13 cellular contexts compared by ENCODE assay signal in genomic region chr10:4247379-4247778, GRCh38.
DNase-seq lines count a peak whose midpoint lies in the region; ATAC-seq and TF ChIP-seq lines count a peak whose summit lies in the region.
"Had no signal": no experiment of that assay in that cellular context is flagged by ENCODE, and none has a peak within 500 bp of the region (broad histone marks: within the 10 kb centered on the region; RNA-seq: fewer than 3 reads in every experiment).

No MANE protein-coding gene starts in this region.

- intact Hi-C loops in lower leg skin (cut with DNase I; ENCODE audit: low total_unique reads), result no loop called here

- CTCF ChIA-PET in activated CD8-positive, alpha-beta memory T cell treated with anti-CD3 and anti-CD28 coated beads, Interleukin-2, amount 10 ng/mL, durations not matched to agents 7 days and 5 days (lab: Charles Lee), result no interaction called here

- TF ChIP-seq CTCF in fibroblast of mammary gland (conservative IDR thresholded peaks at IDR 0.05; ENCODE audit: control insufficient read depth, insufficient read depth, low read depth, low read length) (no peak), lower leg skin (IDR thresholded peaks at IDR 0.05) (no peak)

- H3K4me1 Mint-ChIP-seq in activated CD8-positive, alpha-beta memory T cell treated with anti-CD3 and anti-CD28 coated beads, Interleukin-2, amount 10 ng/mL, durations not matched to agents 7 days and 5 days, result peaks cover 39% of the 10 kb centered on the region
- peaks cover 24% of the 10 kb centered on the region for H3K4me1 Mint-ChIP-seq in stimulated activated memory B cell treated with anti-CD40 and anti-IgM and Interleukin-4, amounts not matched to agents 10 μg/mL and 1 μg/mL and 100 μg/mL, for 72 hours

- H3K4me3 ChIP-seq in fibroblast of mammary gland (ENCODE audit: control insufficient read depth, low read depth, low read length) (peak overlapping the region; percentile 37), lower leg skin (ENCODE audit: low read depth, poor library complexity, severe bottlenecking) (no peak overlapping the region)

- TF ChIP-seq POLR2A in lower leg skin (IDR thresholded peaks at IDR 0.05), result no peak

- WGBS in lower leg skin, 2 donors, result 87 to 93% methylated on average over 5 of the region's 5 CpGs

- no peak for DNase-seq in activated CD8-positive, alpha-beta memory T cell treated with anti-CD3 and anti-CD28 coated beads, Interleukin-2, amount 10 ng/mL, durations not matched to agents 7 days and 5 days
- no peak for DNase-seq in activated CD8-positive, alpha-beta memory T cell treated with anti-CD3 and anti-CD28 coated beads, Interleukin-2, amount 50 U/mL, for 48 hours
- DNase-seq in fibroblast of mammary gland (ENCODE audit: low read depth), result no peak
- DNase-seq in lower leg skin (ENCODE audit: low spot score in 2 of 2), result no peak
- DNase-seq in EL, result no peak
- DNase-seq: activated CD4-positive, alpha-beta T cell treated with anti-CD3 and anti-CD28 coated beads for 48 hours; effector CD8-positive, alpha-beta T cell; mesendoderm; NCI-H1105 treated with DMSO at 0.1 percent for 48 hours; stimulated activated naive CD4-positive, alpha-beta T cell treated with Interleukin-2 at 50 U/mL for 16 hours had no signal

- no peak overlapping the region for H3K4me3 Mint-ChIP-seq in activated CD8-positive, alpha-beta memory T cell treated with anti-CD3 and anti-CD28 coated beads, Interleukin-2, amount 10 ng/mL, durations not matched to agents 7 days and 5 days
- H3K4me3 Mint-ChIP-seq in stimulated activated memory B cell treated with anti-CD40 and anti-IgM and Interleukin-4, amounts not matched to agents 10 μg/mL and 1 μg/mL and 100 μg/mL, for 72 hours, result no peak overlapping the region

- peaks cover 9% of the 10 kb centered on the region for H3K36me3 Mint-ChIP-seq in activated CD8-positive, alpha-beta memory T cell treated with anti-CD3 and anti-CD28 coated beads, Interleukin-2, amount 10 ng/mL, durations not matched to agents 7 days and 5 days
- no peaks in the 10 kb centered on the region for H3K36me3 Mint-ChIP-seq in stimulated activated memory B cell treated with anti-CD40 and anti-IgM and Interleukin-4, amounts not matched to agents 10 μg/mL and 1 μg/mL and 100 μg/mL, for 72 hours

- H3K9me3 Mint-ChIP-seq in activated CD8-positive, alpha-beta memory T cell treated with anti-CD3 and anti-CD28 coated beads, Interleukin-2, amount 10 ng/mL, durations not matched to agents 7 days and 5 days (ENCODE audit: low read depth), result no peaks in the 10 kb centered on the region
- H3K9me3 Mint-ChIP-seq in stimulated activated memory B cell treated with anti-CD40 and anti-IgM and Interleukin-4, amounts not matched to agents 10 μg/mL and 1 μg/mL and 100 μg/mL, for 72 hours, result peaks cover 4% of the 10 kb centered on the region

- no peak for ATAC-seq in activated CD8-positive, alpha-beta memory T cell treated with anti-CD3 and anti-CD28 coated beads, Interleukin-2, amount 10 ng/mL, durations not matched to agents 7 days and 5 days
- ATAC-seq in SK-N-SH treated with all-trans-retinoic acid at 6 μM for 48 hours (no peak), GM18519 (IDR thresholded peaks at IDR 0.05; ENCODE audit: low FRiP score, unreplicated experiment) (no peak)
- no peak for ATAC-seq in stimulated activated memory B cell treated with anti-CD40 and anti-IgM and Interleukin-4, amounts not matched to agents 10 μg/mL and 1 μg/mL and 100 μg/mL, for 72 hours

- no peaks in the 10 kb centered on the region for H3K27me3 Mint-ChIP-seq in activated CD8-positive, alpha-beta memory T cell treated with anti-CD3 and anti-CD28 coated beads, Interleukin-2, amount 10 ng/mL, durations not matched to agents 7 days and 5 days
- H3K27me3 Mint-ChIP-seq in stimulated activated memory B cell treated with anti-CD40 and anti-IgM and Interleukin-4, amounts not matched to agents 10 μg/mL and 1 μg/mL and 100 μg/mL, for 72 hours, result no peaks in the 10 kb centered on the region

- peak overlapping the region; percentile 34 for H3K27ac Mint-ChIP-seq in activated CD8-positive, alpha-beta memory T cell treated with anti-CD3 and anti-CD28 coated beads, Interleukin-2, amount 10 ng/mL, durations not matched to agents 7 days and 5 days
- H3K27ac Mint-ChIP-seq in stimulated activated memory B cell treated with anti-CD40 and anti-IgM and Interleukin-4, amounts not matched to agents 10 μg/mL and 1 μg/mL and 100 μg/mL, for 72 hours, result peak overlapping the region; percentile 15

TF ChIP-seq in SK-N-SH treated with all-trans-retinoic acid at 6 μM for 48 hours, 23 proteins besides CTCF, POLR2A, EP300 and RAD21:
- TF ChIP-seq TCF4 (CRISPR knock-in tag; IDR thresholded peaks at IDR 0.05; ENCODE audit: borderline replicate concordance) (no peak), TSHZ2 (CRISPR knock-in tag; IDR thresholded peaks at IDR 0.05) (no peak), PPARA (CRISPR knock-in tag; IDR thresholded peaks at IDR 0.05; ENCODE audit: borderline replicate concordance) (no peak), ZFP30 (CRISPR knock-in tag; IDR thresholded peaks at IDR 0.05) (no peak), TOX (CRISPR knock-in tag; IDR thresholded peaks at IDR 0.05; ENCODE audit: borderline replicate concordance) (no peak), CSDC2 (CRISPR knock-in tag; IDR thresholded peaks at IDR 0.05) (0 out of 2 replicates have a peak, but pooled peaks have one; percentile 17), ZC3H10 (CRISPR knock-in tag; IDR thresholded peaks at IDR 0.05) (no peak)
